In the genomic region with DNA sequence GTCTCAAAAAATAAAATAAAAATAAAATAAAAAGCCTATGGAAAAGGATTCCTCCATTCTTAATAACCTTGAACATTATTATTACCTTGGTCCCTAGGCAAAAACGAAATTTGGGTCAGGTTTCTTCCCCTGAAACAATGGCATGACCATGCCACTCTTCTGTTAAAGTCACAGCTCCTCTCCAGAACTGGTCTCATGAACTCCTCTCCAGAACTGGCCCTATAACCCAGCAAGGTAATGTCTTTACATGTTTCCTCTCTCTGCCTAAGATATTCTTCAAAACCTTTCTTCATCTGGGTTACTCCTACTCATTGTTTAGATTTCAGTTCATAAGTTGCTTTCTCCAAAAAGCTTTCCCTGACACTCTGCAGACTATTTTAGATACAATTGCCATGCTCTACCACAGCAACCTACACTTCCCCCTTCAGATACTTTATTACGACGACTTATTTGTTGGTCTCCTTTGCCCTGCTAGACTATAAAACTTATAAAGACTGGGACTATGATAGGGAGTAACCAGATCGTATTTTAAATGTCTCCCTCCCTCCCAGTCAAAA, we compare ENCODE assay signal across 12 cellular contexts. TPM values are rescaled to one million over a fixed set of nuclear protein-coding genes. Genes with fewer than 3 reads are reported as not detected.
DNase-seq lines count a peak whose midpoint lies in the region; ATAC-seq and TF ChIP-seq lines count a peak whose summit lies in the region.
"Had no signal": no experiment of that assay in that cellular context is flagged by ENCODE, and none has a peak within 500 bp of the region (broad histone marks: within the 10 kb centered on the region; RNA-seq: fewer than 3 reads in every experiment).

No MANE protein-coding gene starts in this region.

- no peaks in the 10 kb centered on the region for H3K9me3 Mint-ChIP-seq in activated CD8-positive, alpha-beta T cell treated with anti-CD3 and anti-CD28 coated beads for 36 hours
- no peaks in the 10 kb centered on the region for H3K9me3 Mint-ChIP-seq in activated CD8-positive, alpha-beta T cell treated with anti-CD3 and anti-CD28 coated beads, Interleukin-2, amount 10 ng/mL, durations not matched to agents 7 days and 5 days (ENCODE audit: insufficient read depth)
- peaks cover 4% of the 10 kb centered on the region for H3K9me3 Mint-ChIP-seq in endodermal cell
- peaks cover 5% of the 10 kb centered on the region for H3K9me3 Mint-ChIP-seq in mesothelial cell of epicardium

- H3K4me3 Mint-ChIP-seq in activated CD8-positive, alpha-beta T cell treated with anti-CD3 and anti-CD28 coated beads for 36 hours: no peak overlapping the region
- H3K4me3 Mint-ChIP-seq in activated CD8-positive, alpha-beta T cell treated with anti-CD3 and anti-CD28 coated beads, Interleukin-2, amount 10 ng/mL, durations not matched to agents 7 days and 5 days: no peak overlapping the region
- H3K4me3 Mint-ChIP-seq in endodermal cell (no peak overlapping the region), mesothelial cell of epicardium (peak overlapping the region; percentile 32)

- no peak for TF ChIP-seq POLR2A in vagina (IDR thresholded peaks at IDR 0.05)

- no peak overlapping the region for H3K27ac ChIP-seq in endodermal cell (ENCODE audit: low read depth, low read length)
- peak overlapping the region; percentile 53 for H3K27ac ChIP-seq in vagina

- DNase-seq in activated CD8-positive, alpha-beta T cell treated with anti-CD3 and anti-CD28 coated beads for 36 hours: no peak
- DNase-seq in activated CD8-positive, alpha-beta T cell treated with anti-CD3 and anti-CD28 coated beads, Interleukin-2, amount 10 ng/mL, durations not matched to agents 7 days and 5 days: no peak
- DNase-seq in endodermal cell (no peak), mesothelial cell of epicardium (ENCODE audit: low spot score in 2 of 2, unreplicated experiment in 2 of 2) (no peak), vagina (ENCODE audit: extremely low spot score in 2 of 2) (no peak), GDM1 (lab: John Stamatoyannopoulos, UW) (no peak), putamen (ENCODE audit: low spot score) (no peak)
- DNase-seq: 8988T, esophagus squamous epithelium, NCI-H2171 had no signal

- H3K36me3 Mint-ChIP-seq in activated CD8-positive, alpha-beta T cell treated with anti-CD3 and anti-CD28 coated beads for 36 hours (ENCODE audit: low read depth): peaks cover 17% of the 10 kb centered on the region
- peaks cover 27% of the 10 kb centered on the region for H3K36me3 Mint-ChIP-seq in activated CD8-positive, alpha-beta T cell treated with anti-CD3 and anti-CD28 coated beads, Interleukin-2, amount 10 ng/mL, durations not matched to agents 7 days and 5 days (ENCODE audit: low read depth)
- H3K36me3 Mint-ChIP-seq in endodermal cell (ENCODE audit: low read depth) (peaks cover 24% of the 10 kb centered on the region), mesothelial cell of epicardium (peaks cover 11% of the 10 kb centered on the region)

- no peak overlapping the region for H3K4me3 ChIP-seq in endodermal cell (ENCODE audit: low read length)
- peak overlapping the region in 1 of 2 donors; percentile 1 for H3K4me3 ChIP-seq in vagina
- H3K4me3 ChIP-seq: esophagus squamous epithelium had no signal

- H3K27me3 Mint-ChIP-seq in activated CD8-positive, alpha-beta T cell treated with anti-CD3 and anti-CD28 coated beads for 36 hours: no peaks in the 10 kb centered on the region
- no peaks in the 10 kb centered on the region for H3K27me3 Mint-ChIP-seq in activated CD8-positive, alpha-beta T cell treated with anti-CD3 and anti-CD28 coated beads, Interleukin-2, amount 10 ng/mL, durations not matched to agents 7 days and 5 days (ENCODE audit: low read depth)
- H3K27me3 Mint-ChIP-seq in endodermal cell (ENCODE audit: insufficient read depth) (no peaks in the 10 kb centered on the region), mesothelial cell of epicardium (ENCODE audit: low read depth) (no peaks in the 10 kb centered on the region)
- H3K27me3 Mint-ChIP-seq: brain had no signal

- H3K4me1 Mint-ChIP-seq in activated CD8-positive, alpha-beta T cell treated with anti-CD3 and anti-CD28 coated beads for 36 hours (ENCODE audit: low read depth): peaks cover 19% of the 10 kb centered on the region
- H3K4me1 Mint-ChIP-seq in activated CD8-positive, alpha-beta T cell treated with anti-CD3 and anti-CD28 coated beads, Interleukin-2, amount 10 ng/mL, durations not matched to agents 7 days and 5 days (ENCODE audit: low read depth): peaks cover 9% of the 10 kb centered on the region
- no peaks in the 10 kb centered on the region for H3K4me1 Mint-ChIP-seq in endodermal cell
- H3K4me1 Mint-ChIP-seq in mesothelial cell of epicardium: peaks cover 17% of the 10 kb centered on the region

- POLR2A ChIA-PET in activated CD8-positive, alpha-beta T cell treated with anti-CD3 and anti-CD28 coated beads for 36 hours (lab: Charles Lee): interaction anchor here (2.5 kb wide), 1 partner anchor 14 kb away, joined by 8 read pairs; the partner anchor contains the start of gene TRIM37
- POLR2A ChIA-PET in activated CD8-positive, alpha-beta T cell treated with anti-CD3 and anti-CD28 coated beads, Interleukin-2, amount 10 ng/mL, durations not matched to agents 7 days and 5 days (lab: Charles Lee): interaction anchor here (1.7 kb wide), 1 partner anchor 14 kb away, joined by 3 read pairs; the partner anchor contains the start of gene TRIM37

- WGBS in endodermal cell (ENCODE audit: insufficient coverage in 1 of 2, insufficient read length in 1 of 2), 2 experiments: 81 to 85% methylated on average over 2 to 4 of the region's 4 CpGs

- H3K4me1 ChIP-seq in endodermal cell (ENCODE audit: control insufficient read depth, insufficient read depth, low read length) (no peaks in the 10 kb centered on the region), vagina (peaks cover 19% of the 10 kb centered on the region)

- TF ChIP-seq CTCF in activated CD8-positive, alpha-beta T cell treated with anti-CD3 and anti-CD28 coated beads for 36 hours (IDR thresholded peaks at IDR 0.05): no peak
- TF ChIP-seq CTCF in endodermal cell (conservative IDR thresholded peaks at IDR 0.05) (no peak), mesothelial cell of epicardium (IDR thresholded peaks at IDR 0.05; ENCODE audit: unreplicated experiment) (no peak), vagina (IDR thresholded peaks at IDR 0.05) (no peak)

- H3K27me3 ChIP-seq in endodermal cell (ENCODE audit: control insufficient read depth, insufficient read depth, low read length, poor library complexity, severe bottlenecking) (no peaks in the 10 kb centered on the region), vagina (no peaks in the 10 kb centered on the region)
- H3K27me3 ChIP-seq: esophagus squamous epithelium had no signal

- H3K27ac Mint-ChIP-seq in activated CD8-positive, alpha-beta T cell treated with anti-CD3 and anti-CD28 coated beads for 36 hours: peak overlapping the region; percentile 29
- H3K27ac Mint-ChIP-seq in activated CD8-positive, alpha-beta T cell treated with anti-CD3 and anti-CD28 coated beads, Interleukin-2, amount 10 ng/mL, durations not matched to agents 7 days and 5 days: no peak overlapping the region
- H3K27ac Mint-ChIP-seq in endodermal cell: peak overlapping the region; percentile 11
- H3K27ac Mint-ChIP-seq in mesothelial cell of epicardium: peak overlapping the region; percentile 96

- intact Hi-C loops in activated CD8-positive, alpha-beta T cell treated with anti-CD3 and anti-CD28 coated beads for 36 hours (cut with micrococcal nuclease): no loop called here
- intact Hi-C loops in vagina (cut with DNase I): no loop called here

- H3K36me3 ChIP-seq in endodermal cell (ENCODE audit: control insufficient read depth, insufficient read depth, low read length) (peaks cover 21% of the 10 kb centered on the region), vagina (peaks cover 0 to 22% of the 10 kb centered on the region in 2 donors)

- CTCF ChIA-PET in activated CD8-positive, alpha-beta T cell treated with anti-CD3 and anti-CD28 coated beads for 36 hours (lab: Charles Lee): interaction anchor here (1.0 kb wide), 1 partner anchor 25 kb away, joined by 3 read pairs; no protein-coding TSS in a partner anchor
- CTCF ChIA-PET in activated CD8-positive, alpha-beta T cell treated with anti-CD3 and anti-CD28 coated beads, Interleukin-2, amount 10 ng/mL, durations not matched to agents 7 days and 5 days (lab: Charles Lee): no interaction called here

- no peak for ATAC-seq in activated CD8-positive, alpha-beta T cell treated with anti-CD3 and anti-CD28 coated beads for 36 hours
- no peak for ATAC-seq in activated CD8-positive, alpha-beta T cell treated with anti-CD3 and anti-CD28 coated beads, Interleukin-2, amount 10 ng/mL, durations not matched to agents 7 days and 5 days
- ATAC-seq in GM18498 (IDR thresholded peaks at IDR 0.05; ENCODE audit: unreplicated experiment): no peak

- H3K9me3 ChIP-seq in endodermal cell (ENCODE audit: control insufficient read depth, low read length) (no peaks in the 10 kb centered on the region), vagina (no peaks in the 10 kb centered on the region)
- H3K9me3 ChIP-seq: esophagus squamous epithelium had no signal

- no peak overlapping the region for H3K9ac ChIP-seq in endodermal cell (ENCODE audit: extremely low read depth, low read length, poor library complexity, severe bottlenecking)

RNA-seq across cellular contexts. Expression of gene TRIM37, which starts 13.5 kb away (rescaled TPM):
- total RNA-seq in activated CD8-positive, alpha-beta T cell treated with anti-CD3 and anti-CD28 coated beads for 36 hours: 10 to 100 TPM; 23.9 to 24.8 TPM
- 10 to 100 TPM; 25.4 to 28.8 TPM for total RNA-seq in activated CD8-positive, alpha-beta T cell treated with anti-CD3 and anti-CD28 coated beads, Interleukin-2, amount 10 ng/mL, durations not matched to agents 7 days and 5 days
- total RNA-seq in endodermal cell (10 to 100 TPM; 43.6 to 64.6 TPM), mesothelial cell of epicardium (23.0 to 25.3 TPM (median 24.4 TPM) in 3 replicates), vagina (20.4 TPM)
- polyA plus RNA-seq in endodermal cell (2013, experiment 1 of 2): 36.6 TPM
- polyA plus RNA-seq in endodermal cell (2013, experiment 2 of 2): 35.2 TPM
